In genomic region chr19:2797280-2797679, GRCh38 we compare ENCODE assay signal across 14 cellular contexts. TPM values are rescaled to one million over a fixed set of nuclear protein-coding genes. Genes with fewer than 3 reads are reported as not detected.
DNase-seq lines count a peak whose midpoint lies in the region; ATAC-seq and TF ChIP-seq lines count a peak whose summit lies in the region.
"Had no signal": no experiment of that assay in that cellular context is flagged by ENCODE, and none has a peak within 500 bp of the region (broad histone marks: within the 10 kb centered on the region; RNA-seq: fewer than 3 reads in every experiment).

No MANE protein-coding gene starts in this region.

- H3K36me3 ChIP-seq in osteoblast (ENCODE audit: insufficient read depth, low read length): peaks cover 30% of the 10 kb centered on the region
- H3K36me3 ChIP-seq in breast epithelium: no peaks in the 10 kb centered on the region

- no peaks in the 10 kb centered on the region for H3K27me3 ChIP-seq in osteoblast (ENCODE audit: insufficient read depth, low read length)
- no peaks in the 10 kb centered on the region for H3K27me3 ChIP-seq in breast epithelium
- H3K27me3 ChIP-seq: BE2C had no signal

- no peak overlapping the region for H3K4me3 Mint-ChIP-seq in endothelial cell (ENCODE audit: unreplicated experiment)
- H3K4me3 Mint-ChIP-seq: CD8-positive, alpha-beta memory T cell; HFFc6 had no signal

- H3K4me1 ChIP-seq in osteoblast (ENCODE audit: insufficient read depth, low read length) (no peaks in the 10 kb centered on the region), breast epithelium (no peaks in the 10 kb centered on the region)
- H3K4me1 ChIP-seq: A549, BE2C, Caco-2 had no signal

- no peak for TF ChIP-seq POLR2A in breast epithelium (IDR thresholded peaks at IDR 0.05)

- H3K4me3 ChIP-seq in osteoblast (ENCODE audit: insufficient read depth, low read length): no peak overlapping the region
- no peak overlapping the region for H3K4me3 ChIP-seq in breast epithelium
- H3K4me3 ChIP-seq: A549 had no signal

- H3K27ac ChIP-seq in osteoblast (ENCODE audit: low read depth, low read length): no peak overlapping the region
- no peak overlapping the region for H3K27ac ChIP-seq in breast epithelium
- H3K27ac ChIP-seq: A549 had no signal

- peaks cover 22% of the 10 kb centered on the region for H3K36me3 Mint-ChIP-seq in endothelial cell (ENCODE audit: low read depth, unreplicated experiment)

- TF ChIP-seq CTCF in osteoblast (IDR thresholded peaks at IDR 0.05; ENCODE audit: extremely low read depth, low read depth, low read length) (no peak), endothelial cell (IDR thresholded peaks at IDR 0.05; ENCODE audit: unreplicated experiment) (no peak), breast epithelium (IDR thresholded peaks at IDR 0.05) (no peak)

- H3K4me2 ChIP-seq in osteoblast (ENCODE audit: insufficient read depth, low read length): no peak overlapping the region
- H3K4me2 ChIP-seq: A549 had no signal

- peaks cover 5% of the 10 kb centered on the region for H3K27me3 Mint-ChIP-seq in endothelial cell (ENCODE audit: unreplicated experiment)
- H3K27me3 Mint-ChIP-seq: CD8-positive, alpha-beta memory T cell had no signal

- intact Hi-C loops in Right ventricle myocardium superior (cut with DNase I): no loop called here
- intact Hi-C loops in left cardiac atrium (cut with DNase I): no loop called here
- intact Hi-C loops in breast epithelium (cut with DNase I; ENCODE audit: low total_unique reads): no loop called here

- DNase-seq in Right ventricle myocardium superior (peak; percentile 65), left cardiac atrium (peak; percentile 71), osteoblast (ENCODE audit: insufficient read length, low spot score, missing footprints) (peak; percentile 79), endothelial cell (ENCODE audit: low spot score) (no peak), breast epithelium (ENCODE audit: low spot score in 2 of 2) (no peak)
- no peak for DNase-seq in stimulated activated naive CD8-positive, alpha-beta T cell treated with anti-CD3 and anti-CD28 coated beads, Interleukin-15, Interleukin-2, amounts not matched to agents 100 U/mL and 50 U/mL, for 24 hours
- DNase-seq: BE2C; Caco-2; CD8-positive, alpha-beta memory T cell; DND-41; GDM1; HCEC 1CT; HFFc6 had no signal

- H3K9me3 ChIP-seq in osteoblast (ENCODE audit: low read depth, low read length) (no peaks in the 10 kb centered on the region), breast epithelium (no peaks in the 10 kb centered on the region)
- H3K9me3 ChIP-seq: A549, BE2C, Caco-2 had no signal

- H3K4me1 Mint-ChIP-seq in endothelial cell (ENCODE audit: unreplicated experiment): no peaks in the 10 kb centered on the region
- H3K4me1 Mint-ChIP-seq: CD8-positive, alpha-beta memory T cell had no signal

- H2AFZ ChIP-seq in osteoblast (ENCODE audit: low read length): no peak overlapping the region

- H3K27ac Mint-ChIP-seq in endothelial cell (ENCODE audit: unreplicated experiment): no peak overlapping the region
- H3K27ac Mint-ChIP-seq: HFFc6 had no signal

- H4K20me1 ChIP-seq in osteoblast (ENCODE audit: insufficient read depth, low read length): peaks cover 4% of the 10 kb centered on the region

- peak; percentile 68 for ATAC-seq in Right ventricle myocardium superior (ENCODE audit: poor library complexity)
- peak; percentile 46 to 69 for ATAC-seq in left cardiac atrium
- no peak for ATAC-seq in stimulated activated naive CD8-positive, alpha-beta T cell treated with anti-CD3 and anti-CD28 coated beads, Interleukin-15, Interleukin-2, amounts not matched to agents 100 U/mL and 50 U/mL, for 24 hours
- ATAC-seq: A549 had no signal

- H3K9me3 Mint-ChIP-seq in endothelial cell (ENCODE audit: unreplicated experiment): no peaks in the 10 kb centered on the region
- H3K9me3 Mint-ChIP-seq: CD8-positive, alpha-beta memory T cell; HFFc6 had no signal

- H3K79me2 ChIP-seq in osteoblast (ENCODE audit: insufficient read depth, low read length): no peaks in the 10 kb centered on the region

RNA-seq across cellular contexts. Expression of gene THOP1, which starts 12.0 kb away (rescaled TPM):
- total RNA-seq in Right ventricle myocardium superior: 52.6 TPM
- 10 to 100 TPM; 48.4 to 74.5 TPM for total RNA-seq in left cardiac atrium
- 45.6 and 49.5 TPM in 2 replicates for total RNA-seq in osteoblast
- total RNA-seq in endothelial cell (ENCODE audit: unreplicated experiment): 56.8 TPM
- 10 to 100 TPM; 26.2 to 40.0 (median 39.1) TPM for total RNA-seq in breast epithelium

RNA-seq across cellular contexts. Expression of gene SGTA, which starts 14.2 kb away (rescaled TPM):
- total RNA-seq in Right ventricle myocardium superior: 56.6 TPM
- 10 to 100 TPM; 52.5 to 88.1 TPM for total RNA-seq in left cardiac atrium
- total RNA-seq in osteoblast: 35.9 and 38.7 TPM in 2 replicates
- total RNA-seq in endothelial cell (ENCODE audit: unreplicated experiment): 60.4 TPM
- total RNA-seq in breast epithelium: 10 to 100 TPM; 40.3 to 45.2 (median 42.1) TPM

RNA-seq across cellular contexts. Expression of gene ZNF554, which starts 22.4 kb away (rescaled TPM):
- 4.3 TPM for total RNA-seq in Right ventricle myocardium superior
- 1 to 10 TPM; 4.1 to 4.8 TPM for total RNA-seq in left cardiac atrium
- total RNA-seq in osteoblast: 5.6 and 5.8 TPM in 2 replicates
- total RNA-seq in endothelial cell (ENCODE audit: unreplicated experiment): 9.0 TPM
- total RNA-seq in breast epithelium: 10 to 100 TPM in 1 of 3 donors, 1 to 10 TPM in 2; 2.1 to 10.4 (median 7.5) TPM

RNA-seq across cellular contexts. Expression of gene ZNF555, which starts 44.0 kb away (rescaled TPM):
- total RNA-seq in Right ventricle myocardium superior (7.7 TPM), left cardiac atrium (10 to 100 TPM in 1 of 2 donors, 1 to 10 TPM in 1; 6.7 to 10.7 TPM), osteoblast (6.2 and 8.0 TPM in 2 replicates), endothelial cell (ENCODE audit: unreplicated experiment) (13.9 TPM), breast epithelium (10 to 100 TPM in 1 of 3 donors, 1 to 10 TPM in 2; 4.6 to 10.7 (median 7.5) TPM)

RNA-seq across cellular contexts. Expression of gene SLC39A3, which starts 57.5 kb away (rescaled TPM):
- 20.2 TPM for total RNA-seq in Right ventricle myocardium superior
- total RNA-seq in left cardiac atrium: 10 to 100 TPM; 21.9 to 25.5 TPM
- 33.0 and 33.7 TPM in 2 replicates for total RNA-seq in osteoblast
- 28.7 TPM for total RNA-seq in endothelial cell (ENCODE audit: unreplicated experiment)
- total RNA-seq in breast epithelium: 10 to 100 TPM; 23.8 to 36.1 (median 27.2) TPM

Comparison
In these comparisons a context has a peak if more than half of its experiments do, and no peak if none do; other contexts are left out.
1. DNase-seq: peak in Right ventricle myocardium superior (single experiment), left cardiac atrium (single experiment) and osteoblast (single experiment); none in endothelial cell (single experiment), breast epithelium (0 of 2) and stimulated activated naive CD8-positive, alpha-beta T cell treated with anti-CD3 and anti-CD28 coated beads, Interleukin-15, Interleukin-2, amounts not matched to agents 100 U/mL and 50 U/mL, for 24 hours (single experiment).